17 cellular contexts compared by ENCODE assay signal in the genomic region with DNA sequence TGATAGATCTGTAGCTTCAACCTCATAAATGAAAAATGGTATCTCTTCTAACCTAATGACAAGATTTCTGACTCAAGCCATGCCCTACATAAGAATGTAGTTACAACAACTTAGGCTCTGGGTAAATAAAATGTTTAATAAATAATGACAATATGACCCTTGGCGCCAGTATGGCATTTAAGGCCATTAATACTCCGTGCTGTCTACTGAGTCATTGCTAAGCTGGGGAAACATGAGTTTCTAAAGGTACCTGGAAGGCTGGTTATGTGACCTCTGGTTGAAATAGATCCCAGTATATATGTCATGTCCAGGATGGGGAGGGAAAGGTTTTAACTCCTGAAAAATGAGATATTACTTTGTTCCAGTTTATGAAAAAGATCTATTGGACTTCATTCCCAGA. TPM values are rescaled to one million over a fixed set of nuclear protein-coding genes. Genes with fewer than 3 reads are reported as not detected.
DNase-seq lines count a peak whose midpoint lies in the region; ATAC-seq and TF ChIP-seq lines count a peak whose summit lies in the region.
"Had no signal": no experiment of that assay in that cellular context is flagged by ENCODE, and none has a peak within 500 bp of the region (broad histone marks: within the 10 kb centered on the region; RNA-seq: fewer than 3 reads in every experiment).

No MANE protein-coding gene starts in this region.

- no peaks in the 10 kb centered on the region for H3K79me2 ChIP-seq in PC-9 (ENCODE audit: low read depth)

- CTCF ChIA-PET in PC-9 (lab: Charles Lee) = no interaction called here

- ATAC-seq in esophagus mucosa (peak; percentile 79), HG03095 (IDR thresholded peaks at IDR 0.05; ENCODE audit: unreplicated experiment) (no peak)
- ATAC-seq: GM12878 had no signal

- no TSS peak for BruUV-seq in PC-9 (replicated peaks; lab: Mats Ljungman, UMichigan)

- no peak overlapping the region for H3K27ac ChIP-seq in PC-9
- H3K27ac ChIP-seq: BLaER1 had no signal

- DNase-seq in Caki2 (ENCODE audit: low read depth) (peak; percentile 30), PC-9 (peak in 1 of 2 experiments; percentile 74), cortex of kidney (lab: John Stamatoyannopoulos, UW) (no peak), MG63 (no peak)
- no peak for DNase-seq in T-helper 2 cell treated with Interferon-gamma antibody and Interleukin-4, amounts not matched to agents 5 μg/mL and 100 μg/mL, for 36 hours (ENCODE audit: low spot score)
- DNase-seq: Calu3; CD4-positive, alpha-beta memory T cell; DMS 273 treated with DMSO at 0.1 percent for 48 hours; DMS53; DND-41; EL; H9 had no signal

- peaks cover 23% of the 10 kb centered on the region for H3K4me1 Mint-ChIP-seq in T-helper 2 cell treated with Interferon-gamma antibody and Interleukin-4, amounts not matched to agents 5 μg/mL and 100 μg/mL, for 36 hours (ENCODE audit: low read depth)

- H3K9me2 ChIP-seq in PC-9 (ENCODE audit: insufficient read depth) = no peaks in the 10 kb centered on the region

- H3K4me3 ChIP-seq in PC-9 (no peak overlapping the region), MG63 (no peak overlapping the region)
- H3K4me3 ChIP-seq: BLaER1, GM12878 had no signal

- H3K4me1 ChIP-seq in PC-9 (replicated peaks; ENCODE audit: insufficient read depth) = peaks cover 14% of the 10 kb centered on the region
- H3K4me1 ChIP-seq: BLaER1 had no signal

- H3F3A ChIP-seq in PC-9 (ENCODE audit: insufficient read depth, low read depth) = no peaks in the 10 kb centered on the region

- no peaks in the 10 kb centered on the region for H3K36me3 ChIP-seq in PC-9 (ENCODE audit: low read depth)
- no peaks in the 10 kb centered on the region for H3K36me3 ChIP-seq in MG63
- H3K36me3 ChIP-seq: BLaER1 had no signal

- intact Hi-C loops in PC-9 (cut with micrococcal nuclease; ENCODE audit: unreplicated experiment) = no loop called here

- no peaks in the 10 kb centered on the region for H3K36me3 Mint-ChIP-seq in T-helper 2 cell treated with Interferon-gamma antibody and Interleukin-4, amounts not matched to agents 5 μg/mL and 100 μg/mL, for 36 hours (ENCODE audit: low read depth)
- H3K36me3 Mint-ChIP-seq: CD14-positive monocyte; CD4-positive, alpha-beta memory T cell had no signal

- H3K27me3 Mint-ChIP-seq in T-helper 2 cell treated with Interferon-gamma antibody and Interleukin-4, amounts not matched to agents 5 μg/mL and 100 μg/mL, for 36 hours (ENCODE audit: low read depth) = peaks cover 19% of the 10 kb centered on the region
- H3K27me3 Mint-ChIP-seq: CD4-positive, alpha-beta memory T cell had no signal

- no peaks in the 10 kb centered on the region for H3K9me3 Mint-ChIP-seq in T-helper 2 cell treated with Interferon-gamma antibody and Interleukin-4, amounts not matched to agents 5 μg/mL and 100 μg/mL, for 36 hours
- H3K9me3 Mint-ChIP-seq: CD14-positive monocyte; CD4-positive, alpha-beta memory T cell; H9 had no signal

- in situ Hi-C loops in Caki2 (cut with HindIII; ENCODE audit: low pct_unique_long_range_greater_than_20kb, low sequenced_read_pairs) = no loop called here

- H3K9me3 ChIP-seq in PC-9 (ENCODE audit: insufficient read depth, low read depth) (0 out of 2 replicates have a peak, but pooled peaks cover 2% of the 10 kb centered on the region), MG63 (no peaks in the 10 kb centered on the region)
- H3K9me3 ChIP-seq: BLaER1 had no signal

- POLR2A ChIA-PET in PC-9 (lab: Charles Lee; ENCODE audit: unreplicated experiment) = no interaction called here

- no peak for TF ChIP-seq CTCF in PC-9 (conservative IDR thresholded peaks at IDR 0.05)

- H3K4me2 ChIP-seq in PC-9 = peak overlapping the region; percentile 0; the same call in 1 of the 2 replicates
- H3K4me2 ChIP-seq: BLaER1 had no signal

- no peaks in the 10 kb centered on the region for H3K27me3 ChIP-seq in PC-9 (ENCODE audit: insufficient read depth, low read depth)
- no peaks in the 10 kb centered on the region for H3K27me3 ChIP-seq in MG63
- H3K27me3 ChIP-seq: BLaER1 had no signal

- no peak overlapping the region for H3K27ac Mint-ChIP-seq in T-helper 2 cell treated with Interferon-gamma antibody and Interleukin-4, amounts not matched to agents 5 μg/mL and 100 μg/mL, for 36 hours
- H3K27ac Mint-ChIP-seq: CD14-positive monocyte; CD4-positive, alpha-beta memory T cell; H9 had no signal

- H3K4me3 Mint-ChIP-seq in T-helper 2 cell treated with Interferon-gamma antibody and Interleukin-4, amounts not matched to agents 5 μg/mL and 100 μg/mL, for 36 hours = no peak overlapping the region
- H3K4me3 Mint-ChIP-seq: CD14-positive monocyte; CD4-positive, alpha-beta memory T cell; H9 had no signal

- H4K20me1 ChIP-seq in PC-9 (ENCODE audit: insufficient read depth) = no peaks in the 10 kb centered on the region
- H4K20me1 ChIP-seq: BLaER1 had no signal

- H2AFZ ChIP-seq in PC-9 = no peak overlapping the region

RNA-seq across cellular contexts. Expression of gene CEMIP2, which starts 58.0 kb away (rescaled TPM):
- 30.8 and 43.2 TPM in 2 replicates for total RNA-seq in Caki2 (2014; rRNA removed; shearing (Covaris generic); ENCODE audit: low replicate concordance)
- total RNA-seq in PC-9 (2021) = 60.7 and 77.0 TPM in 2 replicates
- 10.1 TPM for total RNA-seq in esophagus mucosa
- 0.30 and 7.8 TPM in 2 replicates for total RNA-seq in MG63 (2014; rRNA removed; shearing (Covaris generic); ENCODE audit: low replicate concordance)
